In genomic region chr19:44164327-44164672, GRCh38 we compare ENCODE assay signal across 8 cellular contexts. TPM values are rescaled to one million over a fixed set of nuclear protein-coding genes. Genes with fewer than 3 reads are reported as not detected.
DNase-seq lines count a peak whose midpoint lies in the region; ATAC-seq, FAIRE-seq and TF ChIP-seq lines count a peak whose summit lies in the region.

No MANE protein-coding gene starts in this region.

- intact Hi-C loops in pancreas (cut with DNase I): no loop called here

- H3K9ac ChIP-seq in H1 (replicated peaks in 1 of 4; ENCODE audit: extremely low read depth in 1 of 4, low read depth in 3 of 4, low read length in 3 of 4): no peak overlapping the region; a peak in 1 of 7 replicates

- H4K8ac ChIP-seq in H1 (ENCODE audit: extremely low read depth, insufficient read depth, low read length): no peak overlapping the region

- POLR2A ChIA-PET in H1 (lab: Charles Lee; ENCODE audit: partially characterized antibody): interaction anchor here (0.6 to 4.8 kb wide), 8 partner anchors 10 to 387 kb away, joined by 3 to 27 read pairs (median 7); partner anchors contain the start of genes ZNF225, ZNF227 and ZNF234

- FAIRE-seq in H1 (lab: Jason Lieb, UNC) (no peak), pancreas (lab: Jason Lieb, UNC) (no peak)

- peak overlapping the region; percentile 85 for H2AFZ ChIP-seq in H1 (ENCODE audit: low read length)

- H2BK120ac ChIP-seq in H1 (replicated peaks; ENCODE audit: low read depth, low read length): no peak overlapping the region

- no peak overlapping the region for H2AK5ac ChIP-seq in H1 (ENCODE audit: low read depth, low read length)

- no peak overlapping the region for H2BK12ac ChIP-seq in H1 (ENCODE audit: low read depth, low read length)

- H3K27me3 ChIP-seq in GM06990 (replicated peaks; ENCODE audit: control insufficient read depth, insufficient read depth, low read length) (no peaks in the 10 kb centered on the region), H1 (replicated peaks in 1 of 4; ENCODE audit: control insufficient read depth in 3 of 4, extremely low read depth in 1 of 4, insufficient read depth in 3 of 4, low read length in 3 of 4) (no peaks in the 10 kb centered on the region), pancreas (no peaks in the 10 kb centered on the region)

- no peaks in the 10 kb centered on the region; the same call in 1 of the 2 replicates for H3K79me1 ChIP-seq in H1 (ENCODE audit: low read depth, low read length)

- no peak overlapping the region for H3K14ac ChIP-seq in H1 (ENCODE audit: insufficient read length)

- no peak overlapping the region for H3K56ac ChIP-seq in H1 (replicated peaks; ENCODE audit: insufficient read length, low read depth, low read length)

- H3K36me3 ChIP-seq in GM06990 (ENCODE audit: control insufficient read depth, insufficient read depth, low read length) (peaks cover 1% of the 10 kb centered on the region), KOPT-K1 (ENCODE audit: insufficient read depth, low read length) (peaks cover 29% of the 10 kb centered on the region), H1 (ENCODE audit: control insufficient read depth in 2 of 4, insufficient read depth in 4 of 4, low read length in 3 of 4) (peaks cover 3 to 16% (median 9%) of the 10 kb centered on the region in 4 experiments; a peak in 7 of 8 replicates), pancreas (peaks cover 3 to 6% (median 4%) of the 10 kb centered on the region in 3 donors)

- no peak overlapping the region for H3K23ac ChIP-seq in H1 (ENCODE audit: insufficient read length)

- no peak for TF ChIP-seq POLR2A in H1 (IDR thresholded peaks at IDR 0.05; ENCODE audit: control extremely low read depth in 1 of 2, low read depth in 2 of 2, low read length in 2 of 2)

- no peak overlapping the region for H3K4ac ChIP-seq in H1 (replicated peaks; ENCODE audit: insufficient read length, low read depth, low read length)

- no peak overlapping the region for H4K91ac ChIP-seq in H1 (replicated peaks; ENCODE audit: insufficient read length, low read length)

- H3K4me3 ChIP-seq in GM06990 (replicated peaks; ENCODE audit: low read depth, low read length) (peak overlapping the region; percentile 78), H1 (ENCODE audit: extremely low read depth in 1 of 4, insufficient read depth in 2 of 4, low read depth in 3 of 4, low read length in 4 of 4) (peak overlapping the region; percentile 77 to 95 (median 84); a peak in 7 of 8 replicates), pancreas (peak overlapping the region in 3 of 4 donors; percentile 54 to 71 (median 65))

- peak in 2 of 4 donors; percentile 5 to 24 for ATAC-seq in pancreas
- ATAC-seq in GM21447 (IDR thresholded peaks at IDR 0.05; ENCODE audit: unreplicated experiment): no peak
- ATAC-seq in left lobe of liver: no peak

- no peak overlapping the region for H2BK15ac ChIP-seq in H1 (ENCODE audit: low read length)

- H2BK5ac ChIP-seq in H1 (ENCODE audit: low read depth, low read length): no peak overlapping the region

- H2BK20ac ChIP-seq in H1 (ENCODE audit: low read length): no peak overlapping the region

- H3K9me3 ChIP-seq in KOPT-K1 (ENCODE audit: insufficient read depth, low read length, poor library complexity, severe bottlenecking) (peaks cover 1% of the 10 kb centered on the region), H1 (ENCODE audit: insufficient read depth in 2 of 2, low read depth in 1 of 2, low read length in 1 of 2) (no peaks in the 10 kb centered on the region), pancreas (peaks cover 0 to 4% (median 0%) of the 10 kb centered on the region in 4 donors)

- no peaks in the 10 kb centered on the region for H4K20me1 ChIP-seq in H1 (replicated peaks in 1 of 2; ENCODE audit: control insufficient read depth in 1 of 2, insufficient read depth in 2 of 2, low read length in 2 of 2)

- no peak overlapping the region for H4K5ac ChIP-seq in H1 (ENCODE audit: insufficient read length, low read depth, low read length)

- WGBS in H1 (ENCODE audit: extremely low coverage in 1 of 2, insufficient coverage in 1 of 2, insufficient read length in 1 of 2, insufficient replicate concordance in 2 of 2, low coverage in 1 of 2, low lambda C conversion rate in 2 of 2, missing lambda C conversion rate in 1 of 2), 2 experiments: 55% methylated on average over 3 of the region's 3 CpGs; no CpG with 5 or more reads in 1 of the 2 experiments
- 67 to 69% methylated on average over 3 of the region's 3 CpGs for WGBS in pancreas, 2 donors

- no peak for TF ChIP-seq EP300 in H1 (IDR thresholded peaks at IDR 0.05; ENCODE audit: borderline replicate concordance in 1 of 2, low read depth in 2 of 2, low read length in 2 of 2)

- no peak for TF ChIP-seq RAD21 in H1 (IDR thresholded peaks at IDR 0.05 in 1 of 2, conservative IDR thresholded peaks at IDR 0.05 in 1 of 2; ENCODE audit: low read depth in 2 of 2, low read length in 2 of 2)

- H3K79me2 ChIP-seq in H1 (ENCODE audit: control insufficient read depth in 1 of 2, insufficient read depth in 2 of 2, low read length in 2 of 2): peaks cover 0 to 24% of the 10 kb centered on the region in 2 experiments; a peak in 2 of 4 replicates

- DNase-seq in GM06990 (ENCODE audit: extremely low read depth, insufficient read length): no peak
- DNase-seq in H1 (ENCODE audit: low read depth in 1 of 2, low spot score in 2 of 2): no peak
- DNase-seq in pancreas: no peak
- no peak for DNase-seq in NCI-H2107 treated with DMSO at 0.1 percent for 48 hours (lab: John Stamatoyannopoulos, UW; ENCODE audit: unreplicated experiment)
- DNase-seq in cerebellar cortex (ENCODE audit: low spot score): no peak
- DNase-seq in left lobe of liver (ENCODE audit: low spot score): no peak

- no peaks in the 10 kb centered on the region; the same call in 1 of the 2 replicates for H3K23me2 ChIP-seq in H1 (ENCODE audit: low read depth, low read length)

- CTCF ChIA-PET in H1 (lab: Charles Lee; ENCODE audit: partially characterized antibody): interaction anchor here (0.6 kb wide), 1 partner anchor 490 kb away, joined by 3 read pairs; no protein-coding TSS in a partner anchor

- no peak overlapping the region for H3K18ac ChIP-seq in H1 (ENCODE audit: extremely low read depth, low read length)

- H3K27ac ChIP-seq in KOPT-K1 (ENCODE audit: low read depth, low read length, poor library complexity, severe bottlenecking) (peak overlapping the region; percentile 75), H1 (ENCODE audit: low read depth, low read length) (no peak overlapping the region), pancreas (peak overlapping the region in 2 of 4 donors; percentile 57 to 76)

- TF ChIP-seq CTCF in GM06990 (IDR thresholded peaks at IDR 0.05; ENCODE audit: insufficient read depth, low read length, poor library complexity, severe bottlenecking) (no peak), H1 (IDR thresholded peaks at IDR 0.05; ENCODE audit: control extremely low read depth in 1 of 3, insufficient read depth in 1 of 3, low read depth in 1 of 3, low read length in 3 of 3) (no peak), pancreas (IDR thresholded peaks at IDR 0.05) (no peak)

- H3K4me1 ChIP-seq in H1 (replicated peaks in 1 of 4; ENCODE audit: control insufficient read depth in 3 of 4, insufficient read depth in 4 of 4, low read length in 3 of 4): peaks cover 0 to 5% (median 0%) of the 10 kb centered on the region in 4 experiments; a peak in 1 of 7 replicates
- peaks cover 0 to 10% (median 6%) of the 10 kb centered on the region in 3 donors for H3K4me1 ChIP-seq in pancreas

- peak overlapping the region; percentile 81 to 91 for H3K4me2 ChIP-seq in H1 (ENCODE audit: insufficient read depth in 1 of 2, low read depth in 2 of 2, low read length in 2 of 2)

RNA-seq across cellular contexts. Expression of gene ZNF226, which starts 0.6 kb away (rescaled TPM):
- total RNA-seq in H1 (2021; fragmentation: NEBNext Ultra II Directional; extraction: Animal tissue kit (Norgen Biotek cat#: 25700)): 12.6 and 18.3 TPM in 2 replicates
- polyA plus RNA-seq in H1 (2011; rRNA removed) (3.2 and 4.1 TPM in 2 replicates), pancreas (10 to 100 TPM in 1 of 2 donors, 1 to 10 TPM in 1; 5.7 to 12.8 TPM)
- polyA plus RNA-seq in H1 (2011; cell fraction: cytosol; rRNA removed): 8.9 TPM
- polyA plus RNA-seq in H1 (2011; cell fraction: nucleus; rRNA removed): 6.3 TPM
- polyA plus RNA-seq in H1 (2012, experiment 1 of 2): 8.3 to 12.9 TPM (median 10.1 TPM) in 4 replicates
- 1.6 TPM for polyA plus RNA-seq in H1 (2012, experiment 2 of 2)
- polyA plus RNA-seq in H1 (2013, experiment 1 of 2): 10.4 TPM
- 9.7 TPM for polyA plus RNA-seq in H1 (2013, experiment 2 of 2)
- 10.3 and 11.2 TPM in 2 replicates for polyA minus RNA-seq in H1 (2011; rRNA and poly(A)+ RNA removed)
- 2.9 TPM for polyA minus RNA-seq in H1 (2011; cell fraction: cytosol; rRNA and poly(A)+ RNA removed)
- 15.1 TPM for polyA minus RNA-seq in H1 (2011; cell fraction: nucleus; rRNA and poly(A)+ RNA removed)
- total RNA-seq in pancreas (10 to 100 TPM in 1 of 6 donors, 1 to 10 TPM in 5; 4.8 to 11.7 (median 6.2) TPM), left lobe of liver (8.3 TPM)

RNA-seq across cellular contexts. Expression of gene ZNF234, which starts 22.9 kb away (rescaled TPM):
- 8.7 and 12.3 TPM in 2 replicates for total RNA-seq in H1 (2021; fragmentation: NEBNext Ultra II Directional; extraction: Animal tissue kit (Norgen Biotek cat#: 25700))
- 1.3 and 1.9 TPM in 2 replicates for polyA plus RNA-seq in H1 (2011; rRNA removed)
- polyA plus RNA-seq in H1 (2011; cell fraction: cytosol; rRNA removed): 2.2 TPM
- polyA plus RNA-seq in H1 (2011; cell fraction: nucleus; rRNA removed): 3.5 TPM
- 4.9 to 6.7 TPM (median 5.0 TPM) in 4 replicates for polyA plus RNA-seq in H1 (2012, experiment 1 of 2)
- polyA plus RNA-seq in H1 (2012, experiment 2 of 2): 0.38 TPM
- 4.1 TPM for polyA plus RNA-seq in H1 (2013, experiment 1 of 2)
- 4.3 TPM for polyA plus RNA-seq in H1 (2013, experiment 2 of 2)
- 7.5 and 10.1 TPM in 2 replicates for polyA minus RNA-seq in H1 (2011; rRNA and poly(A)+ RNA removed)
- 2.9 TPM for polyA minus RNA-seq in H1 (2011; cell fraction: cytosol; rRNA and poly(A)+ RNA removed)
- 10.7 TPM for polyA minus RNA-seq in H1 (2011; cell fraction: nucleus; rRNA and poly(A)+ RNA removed)
- 1 to 10 TPM; 2.0 to 7.2 (median 4.1) TPM for total RNA-seq in pancreas
- 1 to 10 TPM; 2.2 to 2.9 TPM for polyA plus RNA-seq in pancreas
- total RNA-seq in left lobe of liver: 3.6 TPM

RNA-seq across cellular contexts. Expression of gene ZNF227, which starts 48.0 kb away (rescaled TPM):
- total RNA-seq in H1 (2021; fragmentation: NEBNext Ultra II Directional; extraction: Animal tissue kit (Norgen Biotek cat#: 25700)): 23.9 and 25.8 TPM in 2 replicates
- 3.2 and 4.9 TPM in 2 replicates for polyA plus RNA-seq in H1 (2011; rRNA removed)
- 5.9 TPM for polyA plus RNA-seq in H1 (2011; cell fraction: cytosol; rRNA removed)
- polyA plus RNA-seq in H1 (2011; cell fraction: nucleus; rRNA removed): 4.3 TPM
- 12.0 to 13.5 TPM (median 12.3 TPM) in 4 replicates for polyA plus RNA-seq in H1 (2012, experiment 1 of 2)
- polyA plus RNA-seq in H1 (2012, experiment 2 of 2): 0.91 TPM
- 9.6 TPM for polyA plus RNA-seq in H1 (2013, experiment 1 of 2)
- polyA plus RNA-seq in H1 (2013, experiment 2 of 2): 8.7 TPM
- polyA minus RNA-seq in H1 (2011; rRNA and poly(A)+ RNA removed): 15.2 and 19.5 TPM in 2 replicates
- polyA minus RNA-seq in H1 (2011; cell fraction: cytosol; rRNA and poly(A)+ RNA removed): 6.8 TPM
- polyA minus RNA-seq in H1 (2011; cell fraction: nucleus; rRNA and poly(A)+ RNA removed): 32.0 TPM
- total RNA-seq in pancreas: 1 to 10 TPM; 6.3 to 9.7 (median 8.6) TPM
- polyA plus RNA-seq in pancreas: 1 to 10 TPM; 2.9 to 4.2 TPM
- total RNA-seq in left lobe of liver: 6.0 TPM

RNA-seq across cellular contexts. Expression of gene ZNF225, which starts 51.1 kb away (rescaled TPM):
- 4.3 and 5.0 TPM in 2 replicates for total RNA-seq in H1 (2021; fragmentation: NEBNext Ultra II Directional; extraction: Animal tissue kit (Norgen Biotek cat#: 25700))
- polyA plus RNA-seq in H1 (2011; rRNA removed): 0.60 and 0.98 TPM in 2 replicates
- 0.66 TPM for polyA plus RNA-seq in H1 (2011; cell fraction: cytosol; rRNA removed)
- 0.60 TPM for polyA plus RNA-seq in H1 (2011; cell fraction: nucleus; rRNA removed)
- 1.8 to 3.4 TPM (median 2.5 TPM) in 4 replicates for polyA plus RNA-seq in H1 (2012, experiment 1 of 2)
- polyA plus RNA-seq in H1 (2012, experiment 2 of 2): 0.09 TPM
- polyA plus RNA-seq in H1 (2013, experiment 1 of 2): 2.2 TPM
- polyA plus RNA-seq in H1 (2013, experiment 2 of 2): 2.4 TPM
- polyA minus RNA-seq in H1 (2011; rRNA and poly(A)+ RNA removed): 2.2 and 3.8 TPM in 2 replicates
- 1.8 TPM for polyA minus RNA-seq in H1 (2011; cell fraction: cytosol; rRNA and poly(A)+ RNA removed)
- polyA minus RNA-seq in H1 (2011; cell fraction: nucleus; rRNA and poly(A)+ RNA removed): 5.4 TPM
- 1 to 10 TPM; 1.5 to 3.9 (median 1.8) TPM for total RNA-seq in pancreas
- 1 to 10 TPM; 1.0 to 1.8 TPM for polyA plus RNA-seq in pancreas
- total RNA-seq in left lobe of liver: 1.8 TPM
